ENCODE assay signal across 31 cellular contexts in genomic region chr1:4637616-4638346, GRCh38. TPM values are rescaled to one million over a fixed set of nuclear protein-coding genes. Genes with fewer than 3 reads are reported as not detected.
"Had no signal": no experiment of that assay in that cellular context is flagged by ENCODE, and none has a peak within 500 bp of the region (broad histone marks: within the 10 kb centered on the region; RNA-seq: fewer than 3 reads in every experiment).

No MANE protein-coding gene starts in this region.

- H3K27ac Mint-ChIP-seq: activated CD4-positive, alpha-beta memory T cell treated with anti-CD3 and anti-CD28 coated beads, Interleukin-2, amount 10 ng/mL, durations not matched to agents 7 days and 5 days; activated CD4-positive, alpha-beta T cell treated with anti-CD3 and anti-CD28 coated beads, Interleukin-2, amount 10 ng/mL, durations not matched to agents 7 days and 5 days; activated naive CD4-positive, alpha-beta T cell treated with anti-CD3 and anti-CD28 coated beads, Interleukin-2, amount 50 U/mL, for 72 hours; activated T-helper 17 cell treated with anti-CD3 and anti-CD28 coated beads, Interleukin-2, amount 50 U/mL, for 72 hours; dendritic cell treated with granulocyte-macrophage colony-stimulating factor and Interleukin-4, amounts not matched to agents 40 ng/mL and 50 ng/mL, for 4 days; immature natural killer cell; memory B cell; nephron progenitor cell; WTC11 had no signal

- H3K4me3 ChIP-seq: breast epithelium, esophagus muscularis mucosa, heart left ventricle, mucosa of descending colon, thoracic aorta, uterus had no signal

- H3K36me3 ChIP-seq: breast epithelium, esophagus muscularis mucosa, heart left ventricle, thoracic aorta, uterus had no signal

- DNase-seq: activated CD4-positive, alpha-beta memory T cell treated with anti-CD3 and anti-CD28 coated beads, Interleukin-2, amount 10 ng/mL, durations not matched to agents 7 days and 5 days; activated CD4-positive, alpha-beta T cell treated with anti-CD3 and anti-CD28 coated beads for 1 hour; activated CD4-positive, alpha-beta T cell treated with anti-CD3 and anti-CD28 coated beads, Interleukin-2, amount 10 ng/mL, durations not matched to agents 7 days and 5 days; activated CD8-positive, alpha-beta memory T cell treated with anti-CD3 and anti-CD28 coated beads, Interleukin-2, amount 50 U/mL, for 48 hours; activated naive CD4-positive, alpha-beta T cell; activated T-cell treated with anti-CD3 and anti-CD28 coated beads, Interleukin-2, amount 50 U/mL, for 4 hours; central memory CD4-positive, alpha-beta T cell; foreskin keratinocyte; hypothalamus; immature natural killer cell; kidney; left colon; mucosa of descending colon; nephron progenitor cell; nucleus accumbens; stimulated activated CD4-positive, alpha-beta T cell treated with anti-CD3 and anti-CD28 coated beads, Interleukin-12 subunit alpha, Interleukin-12 subunit beta, amount 100 ng/mL, for 4 hours; stimulated activated CD4-positive, alpha-beta T cell treated with anti-CD3 and anti-CD28 coated beads, Interleukin-4, amount 100 ng/mL, for 1 hour; stimulated activated naive CD8-positive, alpha-beta T cell treated with anti-CD3 and anti-CD28 coated beads, Interleukin-15, Interleukin-2, amounts not matched to agents 100 U/mL and 50 U/mL, for 24 hours; T-helper 2 cell; uterus had no signal

- H3K27me3 ChIP-seq: breast epithelium, foreskin keratinocyte, uterus had no signal

- H3K9me3 Mint-ChIP-seq: activated CD4-positive, alpha-beta memory T cell treated with anti-CD3 and anti-CD28 coated beads, Interleukin-2, amount 10 ng/mL, durations not matched to agents 7 days and 5 days; activated CD4-positive, alpha-beta T cell treated with anti-CD3 and anti-CD28 coated beads, Interleukin-2, amount 10 ng/mL, durations not matched to agents 7 days and 5 days; activated naive CD4-positive, alpha-beta T cell treated with anti-CD3 and anti-CD28 coated beads, Interleukin-2, amount 50 U/mL, for 72 hours; activated T-cell treated with anti-CD3 and anti-CD28 coated beads, Interleukin-2, amount 50 U/mL, for 4 hours; activated T-helper 17 cell treated with anti-CD3 and anti-CD28 coated beads, Interleukin-2, amount 50 U/mL, for 72 hours; dendritic cell treated with granulocyte-macrophage colony-stimulating factor and Interleukin-4, amounts not matched to agents 40 ng/mL and 50 ng/mL, for 4 days; immature natural killer cell; memory B cell; nephron progenitor cell had no signal

- H3K9me3 ChIP-seq: breast epithelium, esophagus muscularis mucosa, heart left ventricle, mucosa of descending colon, thoracic aorta, uterus had no signal

- H3K4me1 ChIP-seq: breast epithelium, esophagus muscularis mucosa, foreskin keratinocyte, heart left ventricle, uterus had no signal

- H3K4me3 Mint-ChIP-seq: activated CD4-positive, alpha-beta memory T cell treated with anti-CD3 and anti-CD28 coated beads, Interleukin-2, amount 10 ng/mL, durations not matched to agents 7 days and 5 days; activated CD4-positive, alpha-beta T cell treated with anti-CD3 and anti-CD28 coated beads, Interleukin-2, amount 10 ng/mL, durations not matched to agents 7 days and 5 days; activated T-cell treated with anti-CD3 and anti-CD28 coated beads, Interleukin-2, amount 50 U/mL, for 4 hours; activated T-helper 17 cell treated with anti-CD3 and anti-CD28 coated beads, Interleukin-2, amount 50 U/mL, for 72 hours; dendritic cell treated with granulocyte-macrophage colony-stimulating factor and Interleukin-4, amounts not matched to agents 40 ng/mL and 50 ng/mL, for 4 days; immature natural killer cell; memory B cell; nephron progenitor cell; WTC11 had no signal

- H3K36me3 Mint-ChIP-seq: activated naive CD4-positive, alpha-beta T cell treated with anti-CD3 and anti-CD28 coated beads, Interleukin-2, amount 50 U/mL, for 72 hours; immature natural killer cell; memory B cell had no signal

- H3K4me1 Mint-ChIP-seq: activated CD4-positive, alpha-beta memory T cell treated with anti-CD3 and anti-CD28 coated beads, Interleukin-2, amount 10 ng/mL, durations not matched to agents 7 days and 5 days; activated CD4-positive, alpha-beta T cell treated with anti-CD3 and anti-CD28 coated beads, Interleukin-2, amount 10 ng/mL, durations not matched to agents 7 days and 5 days; activated T-helper 17 cell treated with anti-CD3 and anti-CD28 coated beads, Interleukin-2, amount 50 U/mL, for 72 hours; immature natural killer cell; WTC11 had no signal

- H3K27ac ChIP-seq: breast epithelium, esophagus muscularis mucosa, foreskin keratinocyte, heart left ventricle, thoracic aorta, uterus had no signal

RNA-seq across cellular contexts. Expression of gene AJAP1, which starts 16.6 kb away (rescaled TPM):
- total RNA-seq: activated CD4-positive, alpha-beta memory T cell treated with anti-CD3 and anti-CD28 coated beads, Interleukin-2, amount 10 ng/mL, durations not matched to agents 7 days and 5 days; activated CD4-positive, alpha-beta T cell treated with anti-CD3 and anti-CD28 coated beads, Interleukin-2, amount 10 ng/mL, durations not matched to agents 7 days and 5 days; activated T-helper 17 cell treated with anti-CD3 and anti-CD28 coated beads, Interleukin-2, amount 50 U/mL, for 72 hours; myocyte; pulmonary artery endothelial cell had no signal
- polyA plus RNA-seq: immature natural killer cell had no signal
